11 cellular contexts compared by ENCODE assay signal in genomic region chrX:111329370-111329769, GRCh38. TPM values are rescaled to one million over a fixed set of nuclear protein-coding genes. Genes with fewer than 3 reads are reported as not detected.
"Had no signal": no experiment of that assay in that cellular context is flagged by ENCODE, and none has a peak within 500 bp of the region (broad histone marks: within the 10 kb centered on the region; RNA-seq: fewer than 3 reads in every experiment).

No MANE protein-coding gene starts in this region.

- ATAC-seq: GM23338, HCT116 had no signal

- H3K9me3 ChIP-seq: HAP-1 had no signal

- DNase-seq: GM23248, GOT3, H7, H9, HCEC 1CT, HFFc6 had no signal

- H3K9ac ChIP-seq: GM23248 had no signal

- H3K4me3 ChIP-seq: GM23248, GM23338, HAP-1 had no signal

- H2AFZ ChIP-seq: GM23248, GM23338 had no signal

- H3K36me3 ChIP-seq: HAP-1 had no signal

- FAIRE-seq: H1, H54 had no signal

- H3K4me3 Mint-ChIP-seq: GM23338, H9, HFFc6 had no signal

- H3K4me2 ChIP-seq: GM23338 had no signal

- H3K27ac ChIP-seq: GM23248 had no signal

- H3K27ac Mint-ChIP-seq: GM23338, H9, HFFc6 had no signal

RNA-seq across cellular contexts. Expression of gene CAPN6, which starts 59.1 kb away (rescaled TPM):
- total RNA-seq: GM23248, HFFc6 had no signal
- polyA plus RNA-seq: GM23248 had no signal
